Comparison of ENCODE assay signal across 19 cellular contexts in genomic region chr20:20518263-20518662, GRCh38.
"Had no signal": no experiment of that assay in that cellular context is flagged by ENCODE, and none has a peak within 500 bp of the region (broad histone marks: within the 10 kb centered on the region; RNA-seq: fewer than 3 reads in every experiment).

No MANE protein-coding gene starts in this region.

- H3K9me3 Mint-ChIP-seq: activated naive CD8-positive, alpha-beta T cell treated with anti-CD3 and anti-CD28 coated beads, Interleukin-2, amount 50 U/mL, for 24 hours; natural killer cell; stimulated activated effector memory CD8-positive, alpha-beta T cell treated with anti-CD3 and anti-CD28 coated beads, Interleukin-12 subunit alpha, Interleukin-12 subunit beta, amount 100 ng/mL, for 72 hours had no signal

- FAIRE-seq: endothelial cell of umbilical vein had no signal

- H3K4me3 ChIP-seq: cardiac muscle cell, colonic mucosa, heart left ventricle, left lung, smooth muscle cell, transverse colon had no signal

- H3K4me1 ChIP-seq: colonic mucosa, foreskin keratinocyte, heart left ventricle, left lung had no signal

- ATAC-seq: activated naive CD8-positive, alpha-beta T cell treated with anti-CD3 and anti-CD28 coated beads, Interleukin-2, amount 50 U/mL, for 24 hours; foreskin keratinocyte; heart left ventricle; left lung; natural killer cell; right cardiac atrium; stimulated activated effector memory CD8-positive, alpha-beta T cell treated with anti-CD3 and anti-CD28 coated beads, Interleukin-12 subunit alpha, Interleukin-12 subunit beta, amount 100 ng/mL, for 72 hours had no signal

- H3K4me3 Mint-ChIP-seq: activated CD4-positive, alpha-beta memory T cell treated with anti-CD3 and anti-CD28 coated beads, Interleukin-2, amount 10 ng/mL, durations not matched to agents 7 days and 5 days; activated naive CD8-positive, alpha-beta T cell treated with anti-CD3 and anti-CD28 coated beads, Interleukin-2, amount 50 U/mL, for 24 hours; memory B cell; natural killer cell; stimulated activated effector memory CD8-positive, alpha-beta T cell treated with anti-CD3 and anti-CD28 coated beads, Interleukin-12 subunit alpha, Interleukin-12 subunit beta, amount 100 ng/mL, for 72 hours had no signal

- H3K27ac Mint-ChIP-seq: activated CD4-positive, alpha-beta memory T cell treated with anti-CD3 and anti-CD28 coated beads, Interleukin-2, amount 10 ng/mL, durations not matched to agents 7 days and 5 days; activated naive CD8-positive, alpha-beta T cell treated with anti-CD3 and anti-CD28 coated beads, Interleukin-2, amount 50 U/mL, for 24 hours; memory B cell; natural killer cell had no signal

- H3K27me3 ChIP-seq: cardiac muscle cell, colonic mucosa, foreskin keratinocyte, heart left ventricle, left lung, transverse colon had no signal

- H3K27ac ChIP-seq: cardiac muscle cell, colonic mucosa, foreskin keratinocyte, heart left ventricle, left lung, transverse colon had no signal

- DNase-seq: activated CD4-positive, alpha-beta memory T cell treated with anti-CD3 and anti-CD28 coated beads, Interleukin-2, amount 10 ng/mL, durations not matched to agents 7 days and 5 days; activated naive CD4-positive, alpha-beta T cell; activated naive CD8-positive, alpha-beta T cell treated with anti-CD3 and anti-CD28 coated beads, Interleukin-2, amount 50 U/mL, for 24 hours; colonic mucosa; effector CD4-positive, alpha-beta T cell; foreskin keratinocyte; heart left ventricle; islet precursor cell; left lung; natural killer cell; nucleus accumbens; right cardiac atrium; transverse colon had no signal

- H3K4me2 ChIP-seq: smooth muscle cell had no signal

- H3K36me3 ChIP-seq: cardiac muscle cell, colonic mucosa had no signal

- H3K9me3 ChIP-seq: colonic mucosa, transverse colon had no signal

- H3K4me1 Mint-ChIP-seq: memory B cell, natural killer cell had no signal

- H3K27me3 Mint-ChIP-seq: activated CD4-positive, alpha-beta memory T cell treated with anti-CD3 and anti-CD28 coated beads, Interleukin-2, amount 10 ng/mL, durations not matched to agents 7 days and 5 days; activated naive CD8-positive, alpha-beta T cell treated with anti-CD3 and anti-CD28 coated beads, Interleukin-2, amount 50 U/mL, for 24 hours; memory B cell; progenitor cell of endocrine pancreas had no signal
